Comparison of ENCODE assay signal across 8 cellular contexts in the genomic region with DNA sequence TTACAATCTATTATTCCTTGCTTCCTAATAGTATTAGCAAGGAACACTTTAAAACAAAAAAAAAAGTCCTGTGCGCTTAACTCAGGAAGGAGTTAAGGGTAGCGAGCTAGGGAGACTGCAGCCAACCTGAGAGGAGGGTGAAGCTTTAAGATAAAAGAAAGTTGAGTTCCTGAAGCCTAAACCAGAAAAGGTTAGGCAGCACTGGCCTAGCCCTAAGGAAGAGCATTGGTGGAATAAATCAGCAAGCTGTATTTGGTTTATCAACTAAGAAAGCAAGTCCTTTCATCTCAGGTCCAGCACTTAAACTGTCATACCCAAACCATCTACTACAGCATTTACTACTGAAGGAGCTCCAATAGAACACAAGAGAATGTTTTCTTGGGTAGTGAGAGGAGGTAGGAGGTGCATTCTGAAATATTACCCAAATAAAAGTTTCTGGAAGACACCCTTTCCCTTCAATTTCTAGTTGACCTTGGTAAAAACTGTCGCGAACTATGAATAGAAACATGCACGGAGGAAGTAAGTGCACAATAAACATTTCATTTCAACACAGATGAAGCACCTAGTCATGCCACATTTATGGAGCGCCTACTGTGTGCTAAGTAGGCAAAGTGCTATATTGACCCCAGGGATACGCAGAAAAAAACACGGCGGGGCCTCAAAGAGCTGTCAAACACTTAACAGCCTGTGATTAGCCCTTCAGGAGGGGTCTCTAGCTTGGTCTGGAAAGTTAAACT. TPM values are rescaled to one million over a fixed set of nuclear protein-coding genes. Genes with fewer than 3 reads are reported as not detected.
A peak's percentile ranks its signal among the peaks of the same experiment; 100 is the strongest.
DNase-seq lines count a peak whose midpoint lies in the region; ATAC-seq and TF ChIP-seq lines count a peak whose summit lies in the region.

No MANE protein-coding gene starts in this region.

- intact Hi-C loops in activated naive CD4-positive, alpha-beta T cell treated with anti-CD3 and anti-CD28 coated beads for 36 hours (cut with micrococcal nuclease) = no loop called here

- DNase-seq in activated naive CD4-positive, alpha-beta T cell treated with anti-CD3 and anti-CD28 coated beads for 36 hours = no peak
- DNase-seq in activated naive CD4-positive, alpha-beta T cell treated with Interleukin-2 at 50 U/mL for 16 hours = no peak
- DNase-seq in activated naive CD8-positive, alpha-beta T cell treated with anti-CD3 and anti-CD28 coated beads for 36 hours = no peak
- DNase-seq in kidney epithelial cell (ENCODE audit: low read depth) = no peak
- DNase-seq in thoracic aorta (ENCODE audit: low spot score) = no peak
- no peak for DNase-seq in amygdala (lab: John Stamatoyannopoulos, UW)
- DNase-seq in SKM-1 (lab: John Stamatoyannopoulos, UW; ENCODE audit: unreplicated experiment) = no peak

- H3K27me3 Mint-ChIP-seq in activated naive CD4-positive, alpha-beta T cell treated with anti-CD3 and anti-CD28 coated beads for 36 hours (ENCODE audit: low read depth) = no peaks in the 10 kb centered on the region
- no peaks in the 10 kb centered on the region for H3K27me3 Mint-ChIP-seq in activated naive CD8-positive, alpha-beta T cell treated with anti-CD3 and anti-CD28 coated beads for 36 hours

- CTCF ChIA-PET in activated naive CD4-positive, alpha-beta T cell treated with anti-CD3 and anti-CD28 coated beads for 36 hours (lab: Charles Lee) = interaction anchor here (0.7 to 1.3 kb wide), 4 partner anchors 18 to 84 kb away, joined by 3 to 5 read pairs (median 3); partner anchors contain the start of genes CDC73 and UCHL5

- peaks cover 10 to 29% of the 10 kb centered on the region in 2 donors for H3K4me1 ChIP-seq in thoracic aorta (ENCODE audit: control insufficient read depth in 1 of 2, low read depth in 2 of 2)

- H3K4me1 Mint-ChIP-seq in activated naive CD4-positive, alpha-beta T cell treated with anti-CD3 and anti-CD28 coated beads for 36 hours (ENCODE audit: low read depth) = peaks cover 19% of the 10 kb centered on the region
- peaks cover 23% of the 10 kb centered on the region for H3K4me1 Mint-ChIP-seq in activated naive CD8-positive, alpha-beta T cell treated with anti-CD3 and anti-CD28 coated beads for 36 hours

- H3K36me3 Mint-ChIP-seq in activated naive CD4-positive, alpha-beta T cell treated with anti-CD3 and anti-CD28 coated beads for 36 hours (ENCODE audit: low read depth) = no peaks in the 10 kb centered on the region
- peaks cover 8% of the 10 kb centered on the region for H3K36me3 Mint-ChIP-seq in activated naive CD8-positive, alpha-beta T cell treated with anti-CD3 and anti-CD28 coated beads for 36 hours

- TF ChIP-seq CTCF in kidney epithelial cell (IDR thresholded peaks at IDR 0.05; ENCODE audit: insufficient read depth, low read length, poor library complexity, severe bottlenecking) (no peak), thoracic aorta (IDR thresholded peaks at IDR 0.05) (no peak)

- H3K27ac ChIP-seq in thoracic aorta = peak overlapping the region; percentile 89 to 93

- H3K36me3 ChIP-seq in kidney epithelial cell (ENCODE audit: control insufficient read depth, insufficient read depth, low read length) (no peaks in the 10 kb centered on the region), thoracic aorta (peaks cover 15% of the 10 kb centered on the region)

- H3K4me3 Mint-ChIP-seq in activated naive CD4-positive, alpha-beta T cell treated with anti-CD3 and anti-CD28 coated beads for 36 hours = peak overlapping the region; percentile 89
- H3K4me3 Mint-ChIP-seq in activated naive CD8-positive, alpha-beta T cell treated with anti-CD3 and anti-CD28 coated beads for 36 hours = peak overlapping the region; percentile 89

- ATAC-seq in thoracic aorta (ENCODE audit: insufficient number of reproducible peaks, low FRiP score, low read depth) (no peak), HG03135 (IDR thresholded peaks at IDR 0.05; ENCODE audit: unreplicated experiment) (no peak)

- H3K9me3 ChIP-seq in thoracic aorta = no peaks in the 10 kb centered on the region

- H3K4me3 ChIP-seq in kidney epithelial cell (ENCODE audit: low read depth, low read length) (peak overlapping the region; percentile 90), thoracic aorta (peak overlapping the region; percentile 74)

- H3K27me3 ChIP-seq in kidney epithelial cell (ENCODE audit: control insufficient read depth, insufficient read depth, low read length) = no peaks in the 10 kb centered on the region
- H3K27me3 ChIP-seq in thoracic aorta (replicated peaks; ENCODE audit: insufficient read depth) = no peaks in the 10 kb centered on the region

- H3K27ac Mint-ChIP-seq in activated naive CD4-positive, alpha-beta T cell treated with anti-CD3 and anti-CD28 coated beads for 36 hours = no peak overlapping the region
- no peak overlapping the region for H3K27ac Mint-ChIP-seq in activated naive CD8-positive, alpha-beta T cell treated with anti-CD3 and anti-CD28 coated beads for 36 hours

- H3K9me3 Mint-ChIP-seq in activated naive CD4-positive, alpha-beta T cell treated with anti-CD3 and anti-CD28 coated beads for 36 hours = no peaks in the 10 kb centered on the region
- H3K9me3 Mint-ChIP-seq in activated naive CD8-positive, alpha-beta T cell treated with anti-CD3 and anti-CD28 coated beads for 36 hours = no peaks in the 10 kb centered on the region

RNA-seq across cellular contexts. Expression of gene GLRX2, which starts 1.3 kb away (rescaled TPM):
- total RNA-seq in activated naive CD4-positive, alpha-beta T cell treated with anti-CD3 and anti-CD28 coated beads for 36 hours = 10 to 100 TPM; 16.5 to 18.5 TPM
- 10 to 100 TPM; 36.7 to 40.4 TPM for total RNA-seq in activated naive CD8-positive, alpha-beta T cell treated with anti-CD3 and anti-CD28 coated beads for 36 hours
- total RNA-seq in kidney epithelial cell (14.6 and 17.9 TPM in 2 replicates), thoracic aorta (1 to 10 TPM; 4.7 to 8.3 TPM)

RNA-seq across cellular contexts. Expression of gene CDC73, which starts 17.9 kb away (rescaled TPM):
- total RNA-seq in activated naive CD4-positive, alpha-beta T cell treated with anti-CD3 and anti-CD28 coated beads for 36 hours = 10 to 100 TPM; 39.0 to 45.2 TPM
- 10 to 100 TPM; 46.3 to 47.0 TPM for total RNA-seq in activated naive CD8-positive, alpha-beta T cell treated with anti-CD3 and anti-CD28 coated beads for 36 hours
- total RNA-seq in kidney epithelial cell (20.1 and 21.4 TPM in 2 replicates), thoracic aorta (10 to 100 TPM; 61.2 to 62.8 TPM)

RNA-seq across cellular contexts. Expression of gene RO60, which starts 44.5 kb away (rescaled TPM):
- total RNA-seq in activated naive CD4-positive, alpha-beta T cell treated with anti-CD3 and anti-CD28 coated beads for 36 hours = 10 to 100 TPM; 42.8 to 48.0 TPM
- 10 to 100 TPM; 58.2 to 62.0 TPM for total RNA-seq in activated naive CD8-positive, alpha-beta T cell treated with anti-CD3 and anti-CD28 coated beads for 36 hours
- 96.3 and 96.7 TPM in 2 replicates for total RNA-seq in kidney epithelial cell
- 100 to 1,000 TPM in 1 of 2 donors, 10 to 100 TPM in 1; 66.3 to 124 TPM for total RNA-seq in thoracic aorta

RNA-seq across cellular contexts. Expression of gene UCHL5, which starts 44.8 kb away (rescaled TPM):
- 10 to 100 TPM; 63.4 to 68.8 TPM for total RNA-seq in activated naive CD4-positive, alpha-beta T cell treated with anti-CD3 and anti-CD28 coated beads for 36 hours
- total RNA-seq in activated naive CD8-positive, alpha-beta T cell treated with anti-CD3 and anti-CD28 coated beads for 36 hours = 100 to 1,000 TPM; 118 to 129 TPM
- total RNA-seq in kidney epithelial cell (22.8 and 32.2 TPM in 2 replicates), thoracic aorta (10 to 100 TPM; 21.0 to 40.8 TPM)
